In genomic region chr17:37047631-37048104, GRCh38 we compare ENCODE assay signal across 1 cellular context.
TF ChIP-seq lines count a peak whose summit lies in the region.

No MANE protein-coding gene starts in this region.

TF ChIP-seq in K562, 482 proteins besides CTCF, POLR2A, EP300 and RAD21 (continued from another document and continues in another):
- TF ChIP-seq MXI1 (IDR thresholded peaks at IDR 0.05; ENCODE audit: low read depth, low read length) (no peak), POLR3G (IDR thresholded peaks at IDR 0.05; ENCODE audit: extremely low read depth, insufficient read length, insufficient replicate concordance) (no peak), HDGF (IDR thresholded peaks at IDR 0.05) (no peak), ZNF584 (CRISPR knock-in tag; IDR thresholded peaks at IDR 0.05; ENCODE audit: low read depth) (no peak), NELFE (IDR thresholded peaks at IDR 0.05; ENCODE audit: insufficient read depth, insufficient read length) (no peak), IRF9 (tag; IDR thresholded peaks at IDR 0.05) (no peak), CHD2 (IDR thresholded peaks at IDR 0.05; ENCODE audit: low read depth, low read length) (no peak), TRIM25 (IDR thresholded peaks at IDR 0.05; ENCODE audit: borderline replicate concordance) (no peak), SMARCA5 (IDR thresholded peaks at IDR 0.05) (no peak), EP400 (IDR thresholded peaks at IDR 0.05) (no peak), GATAD2A (IDR thresholded peaks at IDR 0.05) (no peak), BACH1 (tag; IDR thresholded peaks at IDR 0.05) (no peak), RNF219 (CRISPR knock-in tag; IDR thresholded peaks at IDR 0.05) (no peak), ZNF766 (CRISPR knock-in tag; conservative IDR thresholded peaks at IDR 0.05) (0 out of 2 replicates have a peak, but pooled peaks have one; percentile 42), MYBL2 (IDR thresholded peaks at IDR 0.05; ENCODE audit: low read depth) (no peak), MYBL2 (CRISPR knock-in tag; IDR thresholded peaks at IDR 0.05; ENCODE audit: borderline replicate concordance) (no peak), ZNF274 (IDR thresholded peaks at IDR 0.05; ENCODE audit: borderline replicate concordance, low read depth, low read length) (no peak), SFPQ (IDR thresholded peaks at IDR 0.05; ENCODE audit: low read depth, low read length) (no peak), PKNOX1 (IDR thresholded peaks at IDR 0.05) (peak; percentile 96), SNIP1 (IDR thresholded peaks at IDR 0.05; ENCODE audit: low read depth) (no peak), FOXJ2 (tag; IDR thresholded peaks at IDR 0.05) (no peak), ATF6 (CRISPR knock-in tag; IDR thresholded peaks at IDR 0.05) (no peak), MAFF (IDR thresholded peaks at IDR 0.05; ENCODE audit: low read length) (no peak), MEF2D (tag; conservative IDR thresholded peaks at IDR 0.05; ENCODE audit: low read depth) (no peak), NBN (IDR thresholded peaks at IDR 0.05; ENCODE audit: low read depth) (no peak), TFAM (CRISPR knock-in tag; conservative IDR thresholded peaks at IDR 0.05) (no peak), L3MBTL2 (IDR thresholded peaks at IDR 0.05) (0 out of 2 replicates have a peak, but pooled peaks have one; percentile 29), KLF1 (tag; IDR thresholded peaks at IDR 0.05) (no peak), THAP7 (CRISPR knock-in tag; IDR thresholded peaks at IDR 0.05) (no peak), KLF16 (IDR thresholded peaks at IDR 0.05) (no peak; the same call in 1 of the 2 replicates), YBX1 (IDR thresholded peaks at IDR 0.05) (no peak), BRD9 (IDR thresholded peaks at IDR 0.05; ENCODE audit: low read depth, partially characterized antibody) (no peak), ZNF263 (CRISPR knock-in tag; IDR thresholded peaks at IDR 0.05; ENCODE audit: borderline replicate concordance) (peak; percentile 79; the same call in 1 of the 2 replicates), SIX5 (IDR thresholded peaks at IDR 0.05; ENCODE audit: borderline replicate concordance in 1 of 2, insufficient read depth in 1 of 2, low read depth in 1 of 2, low read length in 2 of 2) (no peak), FOSL1 (tag; conservative IDR thresholded peaks at IDR 0.05) (peak; percentile 59), ZNF507 (tag; conservative IDR thresholded peaks at IDR 0.05) (no peak), TRIM28 (IDR thresholded peaks at IDR 0.05) (no peak), ZFX (CRISPR knock-in tag; IDR thresholded peaks at IDR 0.05) (no peak), DNMT1 (IDR thresholded peaks at IDR 0.05) (no peak), MYC (IDR thresholded peaks at IDR 0.05; ENCODE audit: low read depth, low read length) (0 out of 2 replicates have a peak, but pooled peaks have one; percentile 30), MYC (CRISPR knock-in tag; IDR thresholded peaks at IDR 0.05; ENCODE audit: borderline replicate concordance, low read depth) (no peak), CBX1 (IDR thresholded peaks at IDR 0.05; ENCODE audit: low read depth) (no peak), ZBTB1 (CRISPR knock-in tag; IDR thresholded peaks at IDR 0.05; ENCODE audit: borderline replicate concordance, low read depth) (no peak), CHCHD3 (CRISPR knock-in tag; IDR thresholded peaks at IDR 0.05) (no peak), KAT2B (IDR thresholded peaks at IDR 0.05; ENCODE audit: low read depth, low read length) (no peak), MECOM (CRISPR knock-in tag; IDR thresholded peaks at IDR 0.05) (peak; percentile 94), CSDE1 (IDR thresholded peaks at IDR 0.05) (no peak), SRSF7 (optimal IDR thresholded peaks at IDR 0.05; ENCODE audit: low read depth, low read length) (no peak), HMBOX1 (IDR thresholded peaks at IDR 0.05) (no peak), ARID3B (CRISPR knock-in tag; IDR thresholded peaks at IDR 0.05; ENCODE audit: borderline replicate concordance) (no peak), CTBP1 (IDR thresholded peaks at IDR 0.05; ENCODE audit: borderline replicate concordance) (peak; percentile 43; the same call in 1 of the 2 replicates), RFX1 (IDR thresholded peaks at IDR 0.05) (no peak), ESRRA (IDR thresholded peaks at IDR 0.05; ENCODE audit: borderline replicate concordance, low read depth) (peak; percentile 91; the same call in 1 of the 2 replicates), ZNF133 (CRISPR knock-in tag; IDR thresholded peaks at IDR 0.05) (no peak), HMGXB4 (CRISPR knock-in tag; IDR thresholded peaks at IDR 0.05) (no peak), MAZ (CRISPR knock-in tag; conservative IDR thresholded peaks at IDR 0.05 in 1 of 2, IDR thresholded peaks at IDR 0.05 in 1 of 2) (peak in 1 of 2 experiments; percentile 60; a peak in 2 of 4 replicates), ZNF589 (CRISPR knock-in tag; IDR thresholded peaks at IDR 0.05; ENCODE audit: low read depth) (no peak), ZNF3 (CRISPR knock-in tag; IDR thresholded peaks at IDR 0.05) (no peak)
